12 cellular contexts compared by ENCODE assay signal in genomic region chr16:47887496-47887895, GRCh38.
A peak's percentile ranks its signal among the peaks of the same experiment; 100 is the strongest.
DNase-seq lines count a peak whose midpoint lies in the region; TF ChIP-seq lines count a peak whose summit lies in the region.
"Had no signal": no experiment of that assay in that cellular context is flagged by ENCODE, and none has a peak within 500 bp of the region (broad histone marks: within the 10 kb centered on the region; RNA-seq: fewer than 3 reads in every experiment).

No MANE protein-coding gene starts in this region.

- H3K36me3 ChIP-seq in SK-N-SH (replicated peaks in 1 of 2; ENCODE audit: control insufficient read depth in 1 of 2, insufficient read depth in 2 of 2, low read length in 1 of 2) (no peaks in the 10 kb centered on the region), iPS-15b (ENCODE audit: control insufficient read depth, insufficient read depth, low read length) (no peaks in the 10 kb centered on the region)
- H3K36me3 ChIP-seq: esophagus muscularis mucosa had no signal

- no peaks in the 10 kb centered on the region for H3K9me3 Mint-ChIP-seq in type B pancreatic cell
- H3K9me3 Mint-ChIP-seq: IgD-negative memory B cell had no signal

- peaks cover 0 to 18% of the 10 kb centered on the region in 2 experiments; a peak in 1 of 4 replicates for H3K4me1 ChIP-seq in SK-N-SH (ENCODE audit: control insufficient read depth in 1 of 2, insufficient read depth in 2 of 2, low read depth in 1 of 2, low read length in 1 of 2)
- H3K4me1 ChIP-seq in iPS-15b (ENCODE audit: control insufficient read depth, insufficient read depth, low read length): peaks cover 35% of the 10 kb centered on the region
- H3K4me1 ChIP-seq: body of pancreas, esophagus muscularis mucosa had no signal

- no peak overlapping the region for H3K9ac ChIP-seq in SK-N-SH
- no peak overlapping the region for H3K9ac ChIP-seq in iPS-15b (ENCODE audit: low read depth, low read length)

- no peak for TF ChIP-seq RAD21 in SK-N-SH (IDR thresholded peaks at IDR 0.05; ENCODE audit: low read length)

- H2AFZ ChIP-seq in SK-N-SH (ENCODE audit: low read depth): no peak overlapping the region

- H3K27me3 ChIP-seq in SK-N-SH (ENCODE audit: insufficient read depth) (no peaks in the 10 kb centered on the region), iPS-15b (ENCODE audit: control insufficient read depth, insufficient read depth, low read length) (no peaks in the 10 kb centered on the region)
- H3K27me3 ChIP-seq: body of pancreas had no signal

- H3K27ac ChIP-seq in SK-N-SH (ENCODE audit: low read depth in 2 of 2, low read length in 1 of 2): no peak overlapping the region
- H3K27ac ChIP-seq in coronary artery: no peak overlapping the region
- H3K27ac ChIP-seq: 22Rv1, body of pancreas, esophagus muscularis mucosa had no signal

- no peaks in the 10 kb centered on the region for H3K9me3 ChIP-seq in SK-N-SH
- H3K9me3 ChIP-seq in iPS-15b (ENCODE audit: control insufficient read depth, insufficient read depth, low read length): no peaks in the 10 kb centered on the region
- H3K9me3 ChIP-seq: body of pancreas, esophagus muscularis mucosa had no signal

- peak overlapping the region; percentile 48 for H3K4me3 Mint-ChIP-seq in type B pancreatic cell
- H3K4me3 Mint-ChIP-seq: IgD-negative memory B cell had no signal

- H4K20me1 ChIP-seq in SK-N-SH (ENCODE audit: insufficient read depth): no peaks in the 10 kb centered on the region

- no peaks in the 10 kb centered on the region for H3K79me2 ChIP-seq in SK-N-SH (ENCODE audit: insufficient read depth)

- TF ChIP-seq EP300 in SK-N-SH (IDR thresholded peaks at IDR 0.05; ENCODE audit: borderline replicate concordance in 1 of 2, low read depth in 1 of 2, low read length in 1 of 2): no peak

- H3K4me3 ChIP-seq in SK-N-SH (ENCODE audit: low read depth in 2 of 2, low read length in 1 of 2): no peak overlapping the region
- peak overlapping the region; percentile 1 for H3K4me3 ChIP-seq in iPS-15b (ENCODE audit: low read depth, low read length)
- H3K4me3 ChIP-seq in coronary artery: no peak overlapping the region
- H3K4me3 ChIP-seq: body of pancreas, esophagus muscularis mucosa had no signal

- no peak for TF ChIP-seq CTCF in SK-N-SH (IDR thresholded peaks at IDR 0.05)
- TF ChIP-seq CTCF in type B pancreatic cell (conservative IDR thresholded peaks at IDR 0.05): no peak
- TF ChIP-seq CTCF in coronary artery (IDR thresholded peaks at IDR 0.05): no peak

- peaks cover 33% of the 10 kb centered on the region for H3K27me3 Mint-ChIP-seq in type B pancreatic cell

- DNase-seq in NCI-H1417 (lab: John Stamatoyannopoulos, UW): peak in 2 of 3 experiments; percentile 7 to 22
- no peak for DNase-seq in NCI-H1417 treated with DMSO at 0.1 percent for 48 hours (lab: John Stamatoyannopoulos, UW)
- no peak for DNase-seq in SK-N-SH
- no peak for DNase-seq in type B pancreatic cell (ENCODE audit: extremely low spot score, unreplicated experiment)
- DNase-seq in coronary artery (ENCODE audit: low spot score): no peak
- DNase-seq in NCI-H82 (lab: John Stamatoyannopoulos, UW): no peak
- no peak for DNase-seq in activated CD4-positive, alpha-beta T cell treated with anti-CD3 and anti-CD28 coated beads, Interleukin-2, amount 50 U/mL, for 1 hour
- DNase-seq: body of pancreas had no signal

- WGBS in SK-N-SH (ENCODE audit: low lambda C conversion rate): 61% methylated on average over 5 of the region's 5 CpGs

- CTCF ChIA-PET in SK-N-SH (lab: Yijun Ruan, JAX): interaction anchor here (0.6 kb wide), 1 partner anchor 289 kb away, joined by 3 read pairs; no protein-coding TSS in a partner anchor

- no peaks in the 10 kb centered on the region for H3K36me3 Mint-ChIP-seq in type B pancreatic cell
- H3K36me3 Mint-ChIP-seq: IgD-negative memory B cell had no signal

- 0 out of 2 replicates have a peak overlapping the region, but pooled peaks have one; percentile 29 for H3K4me2 ChIP-seq in SK-N-SH

- peaks cover 25% of the 10 kb centered on the region for H3K4me1 Mint-ChIP-seq in type B pancreatic cell (ENCODE audit: unreplicated experiment)
- H3K4me1 Mint-ChIP-seq: IgD-negative memory B cell had no signal

- peak overlapping the region; percentile 15 for H3K27ac Mint-ChIP-seq in type B pancreatic cell
- H3K27ac Mint-ChIP-seq: IgD-negative memory B cell had no signal

- POLR2A ChIA-PET in SK-N-SH (lab: Yijun Ruan, JAX): no interaction called here

- H3F3A ChIP-seq in SK-N-SH (replicated peaks; ENCODE audit: insufficient read depth): no peaks in the 10 kb centered on the region

- H3K9me2 ChIP-seq in SK-N-SH: no peaks in the 10 kb centered on the region

TF ChIP-seq in SK-N-SH, 30 proteins besides CTCF, POLR2A, EP300 and RAD21:
- TF ChIP-seq RCOR1 (IDR thresholded peaks at IDR 0.05; ENCODE audit: low read length) (no peak), FOSL2 (IDR thresholded peaks at IDR 0.05; ENCODE audit: borderline replicate concordance, low read depth) (peak; percentile 17; the same call in 1 of the 2 replicates)

Comparison
In these comparisons a context has a peak if more than half of its experiments do, and no peak if none do; other contexts are left out.
1. DNase-seq: peak in NCI-H1417 (2 of 3); none in NCI-H1417 treated with DMSO at 0.1 percent for 48 hours (single experiment), SK-N-SH (single experiment), type B pancreatic cell (single experiment), coronary artery (single experiment), NCI-H82 (single experiment) and activated CD4-positive, alpha-beta T cell treated with anti-CD3 and anti-CD28 coated beads, Interleukin-2, amount 50 U/mL, for 1 hour (single experiment).